ENCODE assay signal across 8 cellular contexts in genomic region chr10:68901106-68901927, GRCh38. TPM values are rescaled to one million over a fixed set of nuclear protein-coding genes. Genes with fewer than 3 reads are reported as not detected.
DNase-seq lines count a peak whose midpoint lies in the region; TF ChIP-seq lines count a peak whose summit lies in the region.

TSS of gene DDX50 (plus strand) at chr10:68901315. CDS start at chr10:68901385, 70 bp downstream.

- DNase-seq in GM03348 (ENCODE audit: low spot score) (peak; percentile 97), HEK293T (ENCODE audit: extremely low spot score) (peak; percentile 91), MV-4-11 (lab: John Stamatoyannopoulos, UW) (peak; percentile 99), SK-MEL-5 (ENCODE audit: low read depth, low spot score) (peak; percentile 98), foreskin melanocyte (peak; percentile 99)
- peak; percentile 96 for DNase-seq in activated naive CD4-positive, alpha-beta T cell treated with Interleukin-2 at 50 U/mL for 16 hours

- H3K4me1 ChIP-seq in neuron (ENCODE audit: insufficient read depth, low read length), result peaks cover 20% of the 10 kb centered on the region

- TF ChIP-seq CTCF in subcutaneous adipose tissue (IDR thresholded peaks at IDR 0.05; ENCODE audit: low read depth), result no peak

- H2AFZ ChIP-seq in neuron (ENCODE audit: low read depth, low read length), result peak within 1 kb of the TSS; percentile 60

- H3K36me3 ChIP-seq in neuron (ENCODE audit: insufficient read depth, low read length), result peaks cover 1% of the 10 kb centered on the region

- H3K27me3 ChIP-seq in neuron (ENCODE audit: insufficient read depth, low read length), result no peaks in the 10 kb centered on the region

- CTCF ChIA-PET in HEK293T (lab: Yijun Ruan, JAX), result interaction anchor here (0.6 kb wide), 1 partner anchor 741 kb away, joined by 3 read pairs; no protein-coding TSS in a partner anchor

- POLR2A ChIA-PET in HEK293T (lab: Yijun Ruan, JAX), result interaction anchor here (0.6 to 1.5 kb wide), 11 partner anchors 11 to 206 kb away, joined by 3 to 9 read pairs (median 3); partner anchors contain the start of genes CCAR1, DDX21 and STOX1

- peak within 1 kb of the TSS; percentile 92 for H3K4me3 ChIP-seq in neuron (ENCODE audit: low read length)

- in situ Hi-C loops in SK-MEL-5 (cut with HindIII; ENCODE audit: low pct_unique_long_range_greater_than_20kb, low sequenced_read_pairs), result no loop called here

- H3K9me3 ChIP-seq in neuron (ENCODE audit: low read length), result no peaks in the 10 kb centered on the region

TF ChIP-seq in HEK293T, 16 proteins besides CTCF, POLR2A, EP300 and RAD21:
- no peak for TF ChIP-seq TARDBP (IDR thresholded peaks at IDR 0.05)
- no peak for TF ChIP-seq HDGF (IDR thresholded peaks at IDR 0.05; ENCODE audit: borderline replicate concordance)
- no peak for TF ChIP-seq NFRKB (IDR thresholded peaks at IDR 0.05)
- TF ChIP-seq CTBP1 (IDR thresholded peaks at IDR 0.05; ENCODE audit: borderline replicate concordance), result no peak; the same call in 1 of the 2 replicates
- TF ChIP-seq BHLHE40 (IDR thresholded peaks at IDR 0.05; ENCODE audit: borderline replicate concordance), result no peak
- TF ChIP-seq PKNOX1 (IDR thresholded peaks at IDR 0.05), result peak; percentile 50
- no peak; the same call in 1 of the 2 replicates for TF ChIP-seq ELF4 (IDR thresholded peaks at IDR 0.05)
- peak; percentile 55 for TF ChIP-seq L3MBTL2 (conservative IDR thresholded peaks at IDR 0.05)
- no peak for TF ChIP-seq LEF1 (IDR thresholded peaks at IDR 0.05; ENCODE audit: borderline replicate concordance)

RNA-seq across cellular contexts. Expression of gene DDX50, which starts in this region (rescaled TPM):
- total RNA-seq in SK-MEL-5 (2014; rRNA removed; shearing (Covaris generic)), result 34.0 and 35.1 TPM in 2 replicates
- 15.9 and 23.8 TPM in 2 replicates for polyA plus RNA-seq in SK-MEL-5 (2015; cell fraction: cytosol; rRNA removed)
- 11.7 and 14.5 TPM in 2 replicates for polyA plus RNA-seq in SK-MEL-5 (2015; cell fraction: nucleus; rRNA removed)
- total RNA-seq in subcutaneous adipose tissue, result 10 to 100 TPM; 35.2 to 43.5 (median 42.4) TPM

Comparison
In these comparisons a context has a peak if more than half of its experiments do, and no peak if none do; other contexts are left out.
1. Peak in every context shown above with its lines: DNase-seq and H3K4me3 ChIP-seq.